In genomic region chr17:2399572-2400473, GRCh38 we compare ENCODE assay signal across 8 cellular contexts. TPM values are rescaled to one million over a fixed set of nuclear protein-coding genes. Genes with fewer than 3 reads are reported as not detected.
A peak's percentile ranks its signal among the peaks of the same experiment; 100 is the strongest.
DNase-seq lines count a peak whose midpoint lies in the region; ATAC-seq and TF ChIP-seq lines count a peak whose summit lies in the region.

No MANE protein-coding gene starts in this region.

- H3K4me1 Mint-ChIP-seq in CD8-positive, alpha-beta memory T cell, result peaks cover 36 to 56% (median 38%) of the 10 kb centered on the region in 3 donors
- peaks cover 26% of the 10 kb centered on the region for H3K4me1 Mint-ChIP-seq in endodermal cell
- H3K4me1 Mint-ChIP-seq in mesothelial cell of epicardium, result peaks cover 41% of the 10 kb centered on the region

- no peaks in the 10 kb centered on the region for H3K36me3 ChIP-seq in CD8-positive, alpha-beta memory T cell (ENCODE audit: insufficient read depth, low read length)
- H3K36me3 ChIP-seq in endodermal cell (ENCODE audit: control insufficient read depth, insufficient read depth, low read length), result no peaks in the 10 kb centered on the region

- H3K36me3 Mint-ChIP-seq in CD8-positive, alpha-beta memory T cell, result peaks cover 0 to 14% (median 0%) of the 10 kb centered on the region in 3 donors
- peaks cover 2% of the 10 kb centered on the region for H3K36me3 Mint-ChIP-seq in endodermal cell (ENCODE audit: low read depth)
- no peaks in the 10 kb centered on the region for H3K36me3 Mint-ChIP-seq in mesothelial cell of epicardium

- peak overlapping the region; percentile 96 to 100 (median 98) for H3K4me3 Mint-ChIP-seq in CD8-positive, alpha-beta memory T cell
- H3K4me3 Mint-ChIP-seq in endodermal cell (peak overlapping the region; percentile 86), mesothelial cell of epicardium (peak overlapping the region; percentile 98)

- peak; percentile 91 to 93 (median 92) for DNase-seq in CD8-positive, alpha-beta memory T cell
- DNase-seq in HL-60 (ENCODE audit: low read depth in 1 of 2, low spot score in 1 of 2), result peak; percentile 84 to 85
- DNase-seq in NOMO-1 treated with DMSO at 0.1 percent for 48 hours (lab: John Stamatoyannopoulos, UW; ENCODE audit: unreplicated experiment), result peak; percentile 91
- DNase-seq in activated CD8-positive, alpha-beta memory T cell treated with anti-CD3 and anti-CD28 coated beads, Interleukin-2, amount 50 U/mL, for 4 hours, result peak; percentile 92
- DNase-seq in endodermal cell, result peak; percentile 100
- peak; percentile 95 to 96 for DNase-seq in mesothelial cell of epicardium (ENCODE audit: low spot score in 2 of 2, unreplicated experiment in 2 of 2)
- peak; percentile 84 for DNase-seq in stimulated activated CD8-positive, alpha-beta memory T cell treated with anti-CD3 and anti-CD28 coated beads, Interleukin-15, amount 100 ng/mL, for 24 hours (ENCODE audit: low read depth)

- 0 to 1% methylated on average over 43 to 82 of the region's 82 CpGs for WGBS in endodermal cell (ENCODE audit: insufficient coverage in 1 of 2, insufficient read length in 1 of 2), 2 experiments

- peaks cover 46% of the 10 kb centered on the region for H3K4me1 ChIP-seq in CD8-positive, alpha-beta memory T cell (ENCODE audit: insufficient read depth, low read length)
- peaks cover 22% of the 10 kb centered on the region for H3K4me1 ChIP-seq in endodermal cell (ENCODE audit: control insufficient read depth, insufficient read depth, low read length)

- H3K27ac ChIP-seq in CD8-positive, alpha-beta memory T cell (ENCODE audit: low read depth, low read length), result peak overlapping the region; percentile 96
- H3K27ac ChIP-seq in HL-60 (replicated peaks) (peak overlapping the region; percentile 93), endodermal cell (ENCODE audit: low read depth, low read length) (peak overlapping the region; percentile 96)

- no peaks in the 10 kb centered on the region for H3K27me3 ChIP-seq in CD8-positive, alpha-beta memory T cell (ENCODE audit: insufficient read depth, low read length, poor library complexity, severe bottlenecking)
- H3K27me3 ChIP-seq in HL-60 (ENCODE audit: insufficient read depth, poor library complexity, severe bottlenecking), result no peaks in the 10 kb centered on the region
- H3K27me3 ChIP-seq in endodermal cell (ENCODE audit: control insufficient read depth, insufficient read depth, low read length, poor library complexity, severe bottlenecking), result no peaks in the 10 kb centered on the region

- CTCF ChIA-PET in CD8-positive, alpha-beta memory T cell (lab: Charles Lee), result interaction anchor here (0.8 to 3.1 kb wide), 4 partner anchors 16 to 18 kb away, joined by 3 to 23 read pairs (median 4); no protein-coding TSS in a partner anchor

- no peaks in the 10 kb centered on the region for H3K9me3 ChIP-seq in CD8-positive, alpha-beta memory T cell (ENCODE audit: low read length)
- H3K9me3 ChIP-seq in endodermal cell (ENCODE audit: control insufficient read depth, low read length), result no peaks in the 10 kb centered on the region

- POLR2A ChIA-PET in CD8-positive, alpha-beta memory T cell (lab: Charles Lee), result interaction anchor here (0.6 to 2.9 kb wide), 7 partner anchors 8 to 413 kb away, joined by 3 to 24 read pairs (median 4); partner anchors contain the start of genes METTL16, SGSM2 and TSR1

- peak overlapping the region; percentile 93 to 100 (median 100) for H3K27ac Mint-ChIP-seq in CD8-positive, alpha-beta memory T cell
- H3K27ac Mint-ChIP-seq in endodermal cell, result peak overlapping the region; percentile 99
- peak overlapping the region; percentile 100 for H3K27ac Mint-ChIP-seq in mesothelial cell of epicardium

- peak overlapping the region; percentile 97 for H3K9ac ChIP-seq in endodermal cell (ENCODE audit: extremely low read depth, low read length, poor library complexity, severe bottlenecking)

- H3K27me3 Mint-ChIP-seq in CD8-positive, alpha-beta memory T cell, result peaks cover 0 to 3% of the 10 kb centered on the region in 2 donors
- H3K27me3 Mint-ChIP-seq in endodermal cell (ENCODE audit: insufficient read depth) (no peaks in the 10 kb centered on the region), mesothelial cell of epicardium (ENCODE audit: low read depth) (no peaks in the 10 kb centered on the region)

- peak; percentile 46 for ATAC-seq in GM19452 (IDR thresholded peaks at IDR 0.05; ENCODE audit: unreplicated experiment)

- H3K4me3 ChIP-seq in CD8-positive, alpha-beta memory T cell (ENCODE audit: low read length), result peak overlapping the region; percentile 96
- H3K4me3 ChIP-seq in HL-60 (replicated peaks; ENCODE audit: insufficient read depth, low read length) (peak overlapping the region; percentile 54), endodermal cell (ENCODE audit: low read length) (peak overlapping the region; percentile 96)

- H3K9me3 Mint-ChIP-seq in CD8-positive, alpha-beta memory T cell, result no peaks in the 10 kb centered on the region
- H3K9me3 Mint-ChIP-seq in endodermal cell, result no peaks in the 10 kb centered on the region
- H3K9me3 Mint-ChIP-seq in mesothelial cell of epicardium, result no peaks in the 10 kb centered on the region

- TF ChIP-seq CTCF in HL-60 (IDR thresholded peaks at IDR 0.05; ENCODE audit: insufficient read depth, low read length) (no peak), endodermal cell (conservative IDR thresholded peaks at IDR 0.05) (no peak), mesothelial cell of epicardium (IDR thresholded peaks at IDR 0.05; ENCODE audit: unreplicated experiment) (no peak)

RNA-seq across cellular contexts. Expression of gene MNT, which starts 1.0 kb away (rescaled TPM):
- total RNA-seq in CD8-positive, alpha-beta memory T cell, result 10 to 100 TPM; 21.5 to 24.3 TPM
- 1.2 TPM for polyA plus RNA-seq in CD8-positive, alpha-beta memory T cell
- total RNA-seq in endodermal cell (10 to 100 TPM; 25.3 to 30.2 TPM), mesothelial cell of epicardium (47.5 to 49.1 TPM (median 48.3 TPM) in 3 replicates)
- 19.1 TPM for polyA plus RNA-seq in endodermal cell (2013, experiment 1 of 2)
- 20.1 TPM for polyA plus RNA-seq in endodermal cell (2013, experiment 2 of 2)

Comparison
In these comparisons a context has a peak if more than half of its experiments do, and no peak if none do; other contexts are left out.
1. Peak in every context shown above with its lines: DNase-seq, ATAC-seq, H3K4me3 ChIP-seq and H3K27ac ChIP-seq.